In the genomic region with DNA sequence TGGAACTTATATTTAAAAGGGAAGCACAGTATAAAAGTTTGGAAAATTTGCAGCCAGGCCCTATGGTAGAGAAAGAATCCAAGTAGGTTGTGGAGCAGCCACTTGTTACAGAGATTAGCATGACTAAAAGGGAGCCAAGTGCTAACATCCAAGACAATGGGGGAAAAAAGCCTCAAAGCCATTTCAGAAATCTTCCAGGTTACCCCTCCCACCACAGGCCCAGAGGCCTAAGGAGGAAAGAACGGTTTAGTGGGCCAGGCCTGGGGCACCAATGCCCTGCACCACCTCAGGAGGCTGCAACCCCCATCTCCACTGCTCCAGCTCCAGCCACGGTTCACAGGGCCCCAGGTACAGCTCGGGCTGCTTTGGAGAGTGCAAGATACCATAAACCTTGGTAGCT, we compare ENCODE assay signal across 27 cellular contexts.
"Had no signal": no experiment of that assay in that cellular context is flagged by ENCODE, and none has a peak within 500 bp of the region (broad histone marks: within the 10 kb centered on the region; RNA-seq: fewer than 3 reads in every experiment).

No MANE protein-coding gene starts in this region.

- H3K36me3 ChIP-seq: colonic mucosa, heart left ventricle, left lung, neutrophil, pancreas, WERI-Rb-1 had no signal

- H3K36me3 Mint-ChIP-seq: natural killer cell treated with Interleukin-12 subunit alpha and Interleukin-12 subunit beta and Interleukin-15 and Interleukin-18, amount 100 ng/mL, for 72 hours; T-cell had no signal

- H3K4me3 ChIP-seq: colonic mucosa, dorsolateral prefrontal cortex, heart left ventricle, left lung, pancreas, tibial artery had no signal

- H3K27ac Mint-ChIP-seq: activated naive CD8-positive, alpha-beta T cell treated with anti-CD3 and anti-CD28 coated beads, Interleukin-2, amount 10 ng/mL, durations not matched to agents 7 days and 5 days; activated T-helper 2 cell treated with anti-CD3 and anti-CD28 coated beads, Interferon-gamma antibody, Interleukin-2, Interleukin-4, amounts not matched to agents 10 μg/mL and 5 μg/mL and 100 μg/mL, durations not matched to agents 14 hours and 24 hours and 36 hours; natural killer cell treated with Interleukin-12 subunit alpha and Interleukin-12 subunit beta and Interleukin-15 and Interleukin-18, amount 100 ng/mL, for 72 hours; stimulated activated naive CD8-positive, alpha-beta T cell treated with anti-CD3 and anti-CD28 coated beads, Interleukin-15, amount 100 ng/mL, for 72 hours; T-cell; T-helper 2 cell treated with Interferon-gamma antibody and Interleukin-4, amounts not matched to agents 5 μg/mL and 100 μg/mL, for 36 hours had no signal

- H3K27me3 ChIP-seq: colonic mucosa, heart left ventricle, left lung, neutrophil, pancreas, tibial artery had no signal

- H3K4me3 Mint-ChIP-seq: activated naive CD8-positive, alpha-beta T cell treated with anti-CD3 and anti-CD28 coated beads, Interleukin-2, amount 10 ng/mL, durations not matched to agents 7 days and 5 days; activated T-cell treated with anti-CD3 and anti-CD28 coated beads, Interleukin-2, amount 50 U/mL, for 4 hours; natural killer cell treated with Interleukin-12 subunit alpha and Interleukin-12 subunit beta and Interleukin-15 and Interleukin-18, amount 100 ng/mL, for 72 hours; stimulated activated naive CD8-positive, alpha-beta T cell treated with anti-CD3 and anti-CD28 coated beads, Interleukin-15, amount 100 ng/mL, for 72 hours; T-cell; T-helper 2 cell treated with Interferon-gamma antibody and Interleukin-4, amounts not matched to agents 5 μg/mL and 100 μg/mL, for 36 hours had no signal

- DNase-seq: activated CD4-positive, alpha-beta T cell treated with anti-CD3 and anti-CD28 coated beads for 1 hour; activated CD4-positive, alpha-beta T cell treated with anti-CD3 and anti-CD28 coated beads, Interleukin-2, amount 50 U/mL, for 4 hours; activated CD8-positive, alpha-beta memory T cell treated with anti-CD3 and anti-CD28 coated beads for 24 hours; activated CD8-positive, alpha-beta memory T cell treated with anti-CD3 and anti-CD28 coated beads, Interleukin-2, amount 50 U/mL, for 48 hours; activated naive CD4-positive, alpha-beta T cell treated with Interleukin-2 at 50 U/mL for 16 hours; activated naive CD8-positive, alpha-beta T cell treated with anti-CD3 and anti-CD28 coated beads, Interleukin-2, amount 10 ng/mL, durations not matched to agents 7 days and 5 days; activated T-cell treated with anti-CD3 and anti-CD28 coated beads, Interleukin-2, amount 50 U/mL, for 4 hours; amygdala; colonic mucosa; dorsolateral prefrontal cortex; heart left ventricle; kidney glomerular epithelial cell; left lung; midbrain; pancreas; right cardiac atrium; stimulated activated CD4-positive, alpha-beta T cell treated with anti-CD3 and anti-CD28 coated beads, Interleukin-12 subunit alpha, Interleukin-12 subunit beta, amount 100 ng/mL, for 4 hours; stimulated activated CD4-positive, alpha-beta T cell treated with anti-CD3 and anti-CD28 coated beads, Interleukin-4, amount 100 ng/mL, for 4 hours; stimulated activated naive CD8-positive, alpha-beta T cell treated with anti-CD3 and anti-CD28 coated beads, Interleukin-15, amount 100 ng/mL, for 72 hours; T-cell; tibial artery; WERI-Rb-1 had no signal

- H3K4me1 Mint-ChIP-seq: activated naive CD8-positive, alpha-beta T cell treated with anti-CD3 and anti-CD28 coated beads, Interleukin-2, amount 10 ng/mL, durations not matched to agents 7 days and 5 days; stimulated activated naive CD8-positive, alpha-beta T cell treated with anti-CD3 and anti-CD28 coated beads, Interleukin-15, amount 100 ng/mL, for 72 hours; T-cell had no signal

- H3K4me1 ChIP-seq: left lung, pancreas, tibial artery had no signal

- H3K27ac ChIP-seq: colonic mucosa, dorsolateral prefrontal cortex, epithelial cell of prostate, heart left ventricle, left lung, neutrophil, pancreas, tibial artery, WERI-Rb-1 had no signal

- H3K9me3 ChIP-seq: colonic mucosa, neutrophil, pancreas had no signal

- H3K9me3 Mint-ChIP-seq: activated T-helper 2 cell treated with anti-CD3 and anti-CD28 coated beads, Interferon-gamma antibody, Interleukin-2, Interleukin-4, amounts not matched to agents 10 μg/mL and 5 μg/mL and 100 μg/mL, durations not matched to agents 14 hours and 24 hours and 36 hours had no signal

- ATAC-seq: activated T-cell treated with anti-CD3 and anti-CD28 coated beads, Interleukin-2, amount 50 U/mL, for 4 hours; heart left ventricle; left lung; natural killer cell treated with Interleukin-12 subunit alpha and Interleukin-12 subunit beta and Interleukin-15 and Interleukin-18, amount 100 ng/mL, for 72 hours; pancreas; right cardiac atrium; stimulated activated naive CD8-positive, alpha-beta T cell treated with anti-CD3 and anti-CD28 coated beads, Interleukin-15, amount 100 ng/mL, for 72 hours; T-cell had no signal
